ENCODE assay signal across 20 cellular contexts in the genomic region with DNA sequence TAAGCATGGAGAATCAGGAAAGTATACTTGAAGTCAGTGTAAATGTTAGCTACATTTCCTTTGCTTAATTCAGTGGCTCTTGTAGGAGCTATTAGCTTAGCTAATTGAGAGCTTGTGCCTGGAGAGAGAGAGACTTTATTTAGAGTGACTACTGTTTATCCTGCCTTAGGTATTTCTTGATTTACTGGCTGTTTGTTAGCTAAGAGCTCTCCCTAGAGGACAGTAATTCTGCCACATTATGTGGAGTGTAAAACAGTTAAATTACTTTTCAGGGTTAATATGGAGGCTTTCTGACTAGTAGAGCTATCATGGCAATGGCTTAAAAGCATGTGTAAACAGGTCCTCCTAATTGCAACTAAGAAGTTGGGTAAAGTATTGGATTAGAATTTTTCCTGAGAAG.
"Had no signal": no experiment of that assay in that cellular context is flagged by ENCODE, and none has a peak within 500 bp of the region (broad histone marks: within the 10 kb centered on the region; RNA-seq: fewer than 3 reads in every experiment).

No MANE protein-coding gene starts in this region.

- DNase-seq: activated CD4-positive, alpha-beta T cell treated with anti-CD3 and anti-CD28 coated beads, Interleukin-2, amount 10 ng/mL, durations not matched to agents 24 days and 14 days; activated CD8-positive, alpha-beta memory T cell treated with anti-CD3 and anti-CD28 coated beads, Interleukin-2, amount 50 U/mL, for 4 hours; activated CD8-positive, alpha-beta T cell treated with anti-CD3 and anti-CD28 coated beads, Interleukin-2, amount 10 ng/mL, durations not matched to agents 7 days and 5 days; activated naive CD4-positive, alpha-beta T cell; activated naive CD8-positive, alpha-beta T cell treated with anti-CD3 and anti-CD28 coated beads, Interleukin-2, amount 10 ng/mL, durations not matched to agents 7 days and 5 days; effector CD4-positive, alpha-beta T cell; foreskin melanocyte; kidney glomerular epithelial cell; left ventricle myocardium superior; mesenchymal stem cell; natural killer cell; nucleus accumbens; stimulated activated CD4-positive, alpha-beta T cell treated with anti-CD3 and anti-CD28 coated beads, Interleukin-2, amount 100 ng/mL, for 48 hours had no signal

- H3K27me3 Mint-ChIP-seq: activated CD4-positive, alpha-beta T cell treated with anti-CD3 and anti-CD28 coated beads, Interleukin-2, amount 10 ng/mL, durations not matched to agents 24 days and 14 days; activated naive CD8-positive, alpha-beta T cell treated with anti-CD3 and anti-CD28 coated beads, Interleukin-2, amount 10 ng/mL, durations not matched to agents 7 days and 5 days; brain; central memory CD8-positive, alpha-beta T cell; stimulated activated memory B cell treated with anti-CD40 and anti-IgM and Interleukin-4, amounts not matched to agents 10 μg/mL and 1 μg/mL and 100 μg/mL, for 72 hours had no signal

- ATAC-seq: activated CD8-positive, alpha-beta T cell treated with anti-CD3 and anti-CD28 coated beads, Interleukin-2, amount 10 ng/mL, durations not matched to agents 7 days and 5 days; left ventricle myocardium superior; natural killer cell; stimulated activated memory B cell treated with anti-CD40 and anti-IgM and Interleukin-4, amounts not matched to agents 10 μg/mL and 1 μg/mL and 100 μg/mL, for 72 hours; WTC11 had no signal

- H3K27me3 ChIP-seq: right atrium auricular region had no signal

- H3K36me3 ChIP-seq: right atrium auricular region had no signal

- H3K4me1 ChIP-seq: right atrium auricular region had no signal

- H3K9me3 Mint-ChIP-seq: activated CD4-positive, alpha-beta T cell treated with anti-CD3 and anti-CD28 coated beads, Interleukin-2, amount 10 ng/mL, durations not matched to agents 24 days and 14 days; activated naive CD8-positive, alpha-beta T cell treated with anti-CD3 and anti-CD28 coated beads, Interleukin-2, amount 10 ng/mL, durations not matched to agents 7 days and 5 days; stimulated activated memory B cell treated with anti-CD40 and anti-IgM and Interleukin-4, amounts not matched to agents 10 μg/mL and 1 μg/mL and 100 μg/mL, for 72 hours had no signal

- H3K4me3 Mint-ChIP-seq: activated CD4-positive, alpha-beta T cell treated with anti-CD3 and anti-CD28 coated beads, Interleukin-2, amount 10 ng/mL, durations not matched to agents 24 days and 14 days; activated CD8-positive, alpha-beta T cell treated with anti-CD3 and anti-CD28 coated beads, Interleukin-2, amount 10 ng/mL, durations not matched to agents 7 days and 5 days; activated naive CD8-positive, alpha-beta T cell treated with anti-CD3 and anti-CD28 coated beads, Interleukin-2, amount 10 ng/mL, durations not matched to agents 7 days and 5 days; brain; central memory CD8-positive, alpha-beta T cell; natural killer cell; stimulated activated memory B cell treated with anti-CD40 and anti-IgM and Interleukin-4, amounts not matched to agents 10 μg/mL and 1 μg/mL and 100 μg/mL, for 72 hours; WTC11 had no signal

- H3K4me3 ChIP-seq: coronary artery, right atrium auricular region had no signal

- H3K27ac ChIP-seq: coronary artery, epithelial cell of prostate, right atrium auricular region had no signal

- H3K27ac Mint-ChIP-seq: activated CD4-positive, alpha-beta T cell treated with anti-CD3 and anti-CD28 coated beads, Interleukin-2, amount 10 ng/mL, durations not matched to agents 24 days and 14 days; activated CD8-positive, alpha-beta T cell treated with anti-CD3 and anti-CD28 coated beads, Interleukin-2, amount 10 ng/mL, durations not matched to agents 7 days and 5 days; activated naive CD8-positive, alpha-beta T cell treated with anti-CD3 and anti-CD28 coated beads, Interleukin-2, amount 10 ng/mL, durations not matched to agents 7 days and 5 days; brain; natural killer cell; stimulated activated memory B cell treated with anti-CD40 and anti-IgM and Interleukin-4, amounts not matched to agents 10 μg/mL and 1 μg/mL and 100 μg/mL, for 72 hours; WTC11 had no signal

- H3K9me3 ChIP-seq: right atrium auricular region had no signal

- H3K4me1 Mint-ChIP-seq: activated CD4-positive, alpha-beta T cell treated with anti-CD3 and anti-CD28 coated beads, Interleukin-2, amount 10 ng/mL, durations not matched to agents 24 days and 14 days; activated naive CD8-positive, alpha-beta T cell treated with anti-CD3 and anti-CD28 coated beads, Interleukin-2, amount 10 ng/mL, durations not matched to agents 7 days and 5 days; central memory CD8-positive, alpha-beta T cell; natural killer cell; stimulated activated memory B cell treated with anti-CD40 and anti-IgM and Interleukin-4, amounts not matched to agents 10 μg/mL and 1 μg/mL and 100 μg/mL, for 72 hours had no signal

- H3K36me3 Mint-ChIP-seq: activated naive CD8-positive, alpha-beta T cell treated with anti-CD3 and anti-CD28 coated beads, Interleukin-2, amount 10 ng/mL, durations not matched to agents 7 days and 5 days; brain; natural killer cell; stimulated activated memory B cell treated with anti-CD40 and anti-IgM and Interleukin-4, amounts not matched to agents 10 μg/mL and 1 μg/mL and 100 μg/mL, for 72 hours had no signal
